In genomic region chr16:53435066-53435688, GRCh38 we compare ENCODE assay signal across 1 cellular context.
A peak's percentile ranks its signal among the peaks of the same experiment; 100 is the strongest.
TF ChIP-seq lines count a peak whose summit lies in the region.

No MANE protein-coding gene starts in this region.

TF ChIP-seq in A549, 52 proteins besides CTCF, POLR2A, EP300 and RAD21 (continued from another document):
- TF ChIP-seq REST (IDR thresholded peaks at IDR 0.05) (no peak), CBX2 (IDR thresholded peaks at IDR 0.05; ENCODE audit: borderline replicate concordance, low read depth) (no peak), TFCP2L1 (CRISPR knock-in tag; IDR thresholded peaks at IDR 0.05) (no peak), HOXB13 (CRISPR knock-in tag; IDR thresholded peaks at IDR 0.05; ENCODE audit: low read depth) (no peak), MAX (IDR thresholded peaks at IDR 0.05) (peak; percentile 37; the same call in 1 of the 2 replicates), RCOR1 (IDR thresholded peaks at IDR 0.05; ENCODE audit: low read depth, low read length) (no peak), POLR2AphosphoS2 (conservative IDR thresholded peaks at IDR 0.05; ENCODE audit: low read length) (no peak), HOXA7 (CRISPR knock-in tag; IDR thresholded peaks at IDR 0.05) (no peak), JUNB (IDR thresholded peaks at IDR 0.05) (no peak), ZNF302 (CRISPR knock-in tag; IDR thresholded peaks at IDR 0.05) (no peak), EHMT2 (IDR thresholded peaks at IDR 0.05; ENCODE audit: low read depth) (no peak), GATA3 (IDR thresholded peaks at IDR 0.05; ENCODE audit: borderline replicate concordance) (no peak), MAFK (IDR thresholded peaks at IDR 0.05; ENCODE audit: partially characterized antibody) (no peak), NR3C1 (IDR thresholded peaks at IDR 0.05) (no peak)
